ENCODE assay signal across 12 cellular contexts in the genomic region with DNA sequence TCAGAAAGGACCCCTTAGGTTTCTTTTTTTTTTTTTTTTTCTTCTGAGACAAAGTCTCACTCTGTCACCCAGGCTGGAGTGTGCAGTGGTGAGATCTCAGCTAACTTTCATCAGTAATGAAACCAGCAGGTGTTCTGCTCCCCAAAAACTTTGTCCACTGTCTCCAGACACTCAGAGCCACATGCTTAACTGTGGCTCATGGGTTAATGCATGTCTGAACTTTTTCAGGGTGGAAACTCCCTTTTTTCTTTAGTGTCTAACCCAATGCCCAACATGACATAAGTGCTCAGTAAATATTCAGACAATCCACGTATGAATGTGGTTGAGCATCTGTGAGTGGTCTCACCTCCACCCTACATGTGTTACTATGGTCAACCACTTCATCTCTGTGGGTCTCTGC. TPM values are rescaled to one million over a fixed set of nuclear protein-coding genes. Genes with fewer than 3 reads are reported as not detected.
DNase-seq lines count a peak whose midpoint lies in the region; ATAC-seq and TF ChIP-seq lines count a peak whose summit lies in the region.
"Had no signal": no experiment of that assay in that cellular context is flagged by ENCODE, and none has a peak within 500 bp of the region (broad histone marks: within the 10 kb centered on the region; RNA-seq: fewer than 3 reads in every experiment).

No MANE protein-coding gene starts in this region.

- no peak for TF ChIP-seq CTCF in GM12865 (IDR thresholded peaks at IDR 0.05; ENCODE audit: insufficient read depth, low read depth, low read length, missing control alignments)

- H3K27me3 Mint-ChIP-seq in activated T-helper 2 cell treated with anti-CD3 and anti-CD28 coated beads, Interferon-gamma antibody, Interleukin-2, Interleukin-4, amounts not matched to agents 10 μg/mL and 5 μg/mL and 100 μg/mL, durations not matched to agents 14 hours and 24 hours and 36 hours (ENCODE audit: low read depth): no peaks in the 10 kb centered on the region

- H3K9me3 Mint-ChIP-seq in activated T-helper 2 cell treated with anti-CD3 and anti-CD28 coated beads, Interferon-gamma antibody, Interleukin-2, Interleukin-4, amounts not matched to agents 10 μg/mL and 5 μg/mL and 100 μg/mL, durations not matched to agents 14 hours and 24 hours and 36 hours: no peaks in the 10 kb centered on the region
- H3K9me3 Mint-ChIP-seq: mesothelial cell of epicardium had no signal

- H3K4me3 Mint-ChIP-seq in activated T-helper 2 cell treated with anti-CD3 and anti-CD28 coated beads, Interferon-gamma antibody, Interleukin-2, Interleukin-4, amounts not matched to agents 10 μg/mL and 5 μg/mL and 100 μg/mL, durations not matched to agents 14 hours and 24 hours and 36 hours (ENCODE audit: low read depth): no peak overlapping the region
- H3K4me3 Mint-ChIP-seq: mesothelial cell of epicardium had no signal

- H3K4me1 Mint-ChIP-seq in activated T-helper 2 cell treated with anti-CD3 and anti-CD28 coated beads, Interferon-gamma antibody, Interleukin-2, Interleukin-4, amounts not matched to agents 10 μg/mL and 5 μg/mL and 100 μg/mL, durations not matched to agents 14 hours and 24 hours and 36 hours (ENCODE audit: low read depth): peaks cover 37% of the 10 kb centered on the region

- H3K4me3 ChIP-seq in GM12865 (ENCODE audit: low read depth, low read length): no peak overlapping the region

- ATAC-seq in GM19351 (IDR thresholded peaks at IDR 0.05; ENCODE audit: unreplicated experiment) (peak; percentile 80), HG02763 (IDR thresholded peaks at IDR 0.05; ENCODE audit: unreplicated experiment) (peak; percentile 77), HG03469 (IDR thresholded peaks at IDR 0.05; ENCODE audit: unreplicated experiment) (peak; percentile 55)

- DNase-seq in GM12865 (ENCODE audit: low read depth) (peak; percentile 84), NCI-H2227 (lab: John Stamatoyannopoulos, UW; ENCODE audit: unreplicated experiment) (no peak), NCI-H1694 treated with DMSO at 0.1 percent for 48 hours (lab: John Stamatoyannopoulos, UW) (no peak), superior temporal gyrus (ENCODE audit: extremely low spot score) (no peak)
- no peak for DNase-seq in activated T-helper 2 cell treated with anti-CD3 and anti-CD28 coated beads, Interferon-gamma antibody, Interleukin-2, Interleukin-4, amounts not matched to agents 10 μg/mL and 5 μg/mL and 100 μg/mL, durations not matched to agents 14 hours and 24 hours and 36 hours (ENCODE audit: low spot score)
- DNase-seq: hippocampal formation, NCI-H345, SK-N-SH had no signal

- no peak overlapping the region for H3K27ac Mint-ChIP-seq in activated T-helper 2 cell treated with anti-CD3 and anti-CD28 coated beads, Interferon-gamma antibody, Interleukin-2, Interleukin-4, amounts not matched to agents 10 μg/mL and 5 μg/mL and 100 μg/mL, durations not matched to agents 14 hours and 24 hours and 36 hours
- H3K27ac Mint-ChIP-seq: mesothelial cell of epicardium had no signal

- peaks cover 17% of the 10 kb centered on the region for H3K36me3 Mint-ChIP-seq in activated T-helper 2 cell treated with anti-CD3 and anti-CD28 coated beads, Interferon-gamma antibody, Interleukin-2, Interleukin-4, amounts not matched to agents 10 μg/mL and 5 μg/mL and 100 μg/mL, durations not matched to agents 14 hours and 24 hours and 36 hours (ENCODE audit: low read depth)
- H3K36me3 Mint-ChIP-seq: mesothelial cell of epicardium had no signal

- intact Hi-C loops in activated T-helper 2 cell treated with anti-CD3 and anti-CD28 coated beads, Interferon-gamma antibody, Interleukin-2, Interleukin-4, amounts not matched to agents 10 μg/mL and 5 μg/mL and 100 μg/mL, durations not matched to agents 14 hours and 24 hours and 36 hours (cut with micrococcal nuclease): no loop called here

RNA-seq across cellular contexts. Expression of a gene that starts 45.4 kb away (rescaled TPM):
- 82.5 and 84.5 TPM in 2 replicates for total RNA-seq in activated T-helper 2 cell treated with anti-CD3 and anti-CD28 coated beads, Interferon-gamma antibody, Interleukin-2, Interleukin-4, amounts not matched to agents 10 μg/mL and 5 μg/mL and 100 μg/mL, durations not matched to agents 14 hours and 24 hours and 36 hours
